Comparison of ENCODE assay signal across 27 cellular contexts in the genomic region with DNA sequence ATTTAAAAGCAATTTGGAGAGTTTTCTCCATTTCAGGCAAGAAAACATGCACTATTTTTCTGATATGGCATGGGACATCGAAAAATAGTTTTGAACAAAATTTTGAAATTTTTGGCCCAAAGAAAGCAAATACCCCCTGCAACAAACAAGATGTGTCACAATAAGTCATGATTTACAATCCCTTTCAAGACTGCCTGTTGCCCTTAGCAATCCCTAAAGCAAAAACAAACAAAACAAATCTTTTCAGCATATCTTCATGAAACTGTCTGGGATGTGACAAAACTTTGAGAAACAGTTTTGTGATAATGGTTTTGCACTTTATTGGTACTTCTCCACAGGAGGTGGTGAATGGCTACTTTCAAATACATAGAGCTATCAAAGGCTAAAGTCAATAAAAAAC.
"Had no signal": no experiment of that assay in that cellular context is flagged by ENCODE, and none has a peak within 500 bp of the region (broad histone marks: within the 10 kb centered on the region; RNA-seq: fewer than 3 reads in every experiment).

No MANE protein-coding gene starts in this region.

- H3K4me3 ChIP-seq: hepatocyte, left lung, lower lobe of right lung, mucosa of descending colon, pancreas, prostate gland, spleen, suprapubic skin, thoracic aorta, tibial artery, upper lobe of right lung had no signal

- H3K36me3 ChIP-seq: left lung, lower lobe of right lung, pancreas, prostate gland, spleen, suprapubic skin, thoracic aorta, tibial artery, upper lobe of right lung had no signal

- H3K4me1 ChIP-seq: left lung, lower lobe of right lung, pancreas, prostate gland, spleen, suprapubic skin, tibial artery, upper lobe of right lung had no signal

- H3K36me3 Mint-ChIP-seq: stimulated activated effector memory CD8-positive, alpha-beta T cell treated with anti-CD3 and anti-CD28 coated beads, Interleukin-12 subunit alpha, Interleukin-12 subunit beta, amount 100 ng/mL, for 72 hours had no signal

- H2AFZ ChIP-seq: hepatocyte had no signal

- DNase-seq: kidney glomerular epithelial cell; left cardiac atrium; left lung; lower lobe of right lung; mammary epithelial cell; midbrain; mucosa of descending colon; naive thymus-derived CD4-positive, alpha-beta T cell; nucleus accumbens; pancreas; posterior cingulate gyrus; retina; right cardiac atrium; small intestine; spleen; stimulated activated CD4-positive, alpha-beta T cell treated with anti-CD3 and anti-CD28 coated beads, Interleukin-4, amount 100 ng/mL, for 24 hours; stimulated activated naive CD4-positive, alpha-beta T cell; tibial artery; upper lobe of right lung had no signal

- H3K9me3 Mint-ChIP-seq: neural crest cell had no signal

- H3K9me3 ChIP-seq: lower lobe of right lung, mucosa of descending colon, pancreas, prostate gland, suprapubic skin, thoracic aorta, tibial artery, upper lobe of right lung had no signal

- H3K4me3 Mint-ChIP-seq: naive thymus-derived CD4-positive, alpha-beta T cell; natural killer cell treated with Interleukin-12 subunit alpha and Interleukin-12 subunit beta and Interleukin-15 and Interleukin-18, amount 100 ng/mL, for 72 hours; neural crest cell; stimulated activated effector memory CD8-positive, alpha-beta T cell treated with anti-CD3 and anti-CD28 coated beads, Interleukin-12 subunit alpha, Interleukin-12 subunit beta, amount 100 ng/mL, for 72 hours; stimulated activated naive CD8-positive, alpha-beta T cell treated with anti-CD3 and anti-CD28 coated beads, Interleukin-15, Interleukin-2, amounts not matched to agents 100 ng/mL and 50 ng/mL, for 24 hours had no signal

- H3K79me2 ChIP-seq: hepatocyte had no signal

- H3K27me3 Mint-ChIP-seq: naive thymus-derived CD4-positive, alpha-beta T cell; natural killer cell treated with Interleukin-12 subunit alpha and Interleukin-12 subunit beta and Interleukin-15 and Interleukin-18, amount 100 ng/mL, for 72 hours; stimulated activated naive CD8-positive, alpha-beta T cell treated with anti-CD3 and anti-CD28 coated beads, Interleukin-15, Interleukin-2, amounts not matched to agents 100 ng/mL and 50 ng/mL, for 24 hours had no signal

- H3K27ac ChIP-seq: hepatocyte, left lung, lower lobe of right lung, pancreas, prostate gland, spleen, suprapubic skin, thoracic aorta, tibial artery, upper lobe of right lung had no signal

- H3K4me2 ChIP-seq: hepatocyte had no signal

- H3K27ac Mint-ChIP-seq: naive thymus-derived CD4-positive, alpha-beta T cell; natural killer cell treated with Interleukin-12 subunit alpha and Interleukin-12 subunit beta and Interleukin-15 and Interleukin-18, amount 100 ng/mL, for 72 hours; stimulated activated effector memory CD8-positive, alpha-beta T cell treated with anti-CD3 and anti-CD28 coated beads, Interleukin-12 subunit alpha, Interleukin-12 subunit beta, amount 100 ng/mL, for 72 hours; stimulated activated naive CD8-positive, alpha-beta T cell treated with anti-CD3 and anti-CD28 coated beads, Interleukin-15, Interleukin-2, amounts not matched to agents 100 ng/mL and 50 ng/mL, for 24 hours had no signal

- H3K27me3 ChIP-seq: hepatocyte, left lung, pancreas, spleen, suprapubic skin, tibial artery, upper lobe of right lung had no signal

- H3K4me1 Mint-ChIP-seq: naive thymus-derived CD4-positive, alpha-beta T cell; stimulated activated effector memory CD8-positive, alpha-beta T cell treated with anti-CD3 and anti-CD28 coated beads, Interleukin-12 subunit alpha, Interleukin-12 subunit beta, amount 100 ng/mL, for 72 hours had no signal
